Comparison of ENCODE assay signal across 11 cellular contexts in the genomic region with DNA sequence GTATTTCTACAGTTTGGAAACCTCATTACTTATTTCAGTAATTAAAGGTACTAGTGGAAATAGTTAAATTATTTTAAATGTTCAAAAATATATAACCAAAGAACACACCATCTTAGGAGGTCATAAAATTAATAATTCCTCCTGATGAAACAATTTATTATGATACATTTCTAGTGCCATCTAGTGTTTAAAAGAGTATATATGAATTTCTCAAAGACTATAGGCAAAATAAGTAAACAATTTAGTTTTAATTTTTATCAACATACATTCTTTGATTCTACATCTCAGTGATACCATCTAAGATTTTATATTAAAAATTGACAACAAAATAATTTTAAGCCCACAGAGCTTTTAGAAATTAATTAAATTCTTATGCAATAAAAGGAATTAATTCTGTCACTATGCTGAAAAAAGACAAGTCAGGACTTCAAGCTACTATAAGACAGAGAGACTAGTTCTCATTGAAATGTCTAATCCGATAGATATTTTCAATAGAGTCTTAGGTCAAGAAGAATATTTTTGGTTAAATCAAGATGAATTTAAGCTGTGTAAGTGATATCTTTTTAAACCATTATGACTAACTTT.
A peak's percentile ranks its signal among the peaks of the same experiment; 100 is the strongest.
DNase-seq lines count a peak whose midpoint lies in the region; ATAC-seq, FAIRE-seq and TF ChIP-seq lines count a peak whose summit lies in the region.
"Had no signal": no experiment of that assay in that cellular context is flagged by ENCODE, and none has a peak within 500 bp of the region (broad histone marks: within the 10 kb centered on the region; RNA-seq: fewer than 3 reads in every experiment).

No MANE protein-coding gene starts in this region.

- intact Hi-C loops in pancreas (cut with DNase I) = no loop called here
- intact Hi-C loops in Caco-2 (cut with micrococcal nuclease; ENCODE audit: unreplicated experiment) = no loop called here

- H3K36me3 ChIP-seq in astrocyte (ENCODE audit: insufficient read depth, low read length) (no peaks in the 10 kb centered on the region), pancreas (no peaks in the 10 kb centered on the region), Caco-2 (ENCODE audit: control insufficient read depth, insufficient read depth, low read length) (no peaks in the 10 kb centered on the region)
- H3K36me3 ChIP-seq: gastroesophageal sphincter had no signal

- POLR2A ChIA-PET in Caco-2 (lab: Charles Lee) = no interaction called here

- no peaks in the 10 kb centered on the region for H3K9me3 ChIP-seq in astrocyte (ENCODE audit: insufficient read depth, low read depth, low read length)
- no peaks in the 10 kb centered on the region for H3K9me3 ChIP-seq in pancreas
- H3K9me3 ChIP-seq in Caco-2 = no peaks in the 10 kb centered on the region
- H3K9me3 ChIP-seq: gastroesophageal sphincter had no signal

- no peak overlapping the region for H2AFZ ChIP-seq in astrocyte (ENCODE audit: low read depth, low read length)

- TF ChIP-seq CTCF in astrocyte (IDR thresholded peaks at IDR 0.05; ENCODE audit: insufficient read depth, low read depth, low read length) = peak; percentile 17
- no peak for TF ChIP-seq CTCF in pancreas (IDR thresholded peaks at IDR 0.05)
- no peak for TF ChIP-seq CTCF in Caco-2 (IDR thresholded peaks at IDR 0.05; ENCODE audit: insufficient read depth in 1 of 2, low read depth in 1 of 2, low read length in 1 of 2, severe bottlenecking in 1 of 2, unreplicated experiment in 1 of 2)

- H3K27me3 Mint-ChIP-seq in astrocyte (ENCODE audit: low read depth, unreplicated experiment) (no peaks in the 10 kb centered on the region), Caco-2 (ENCODE audit: insufficient read depth, unreplicated experiment) (no peaks in the 10 kb centered on the region)

- BruUV-seq in Caco-2 (replicated peaks; lab: Mats Ljungman, UMichigan) = no TSS peak

- H3K4me3 ChIP-seq in astrocyte (ENCODE audit: insufficient read depth, low read depth, low read length) = no peak overlapping the region
- H3K4me3 ChIP-seq in pancreas = no peak overlapping the region
- no peak overlapping the region for H3K4me3 ChIP-seq in Caco-2 (ENCODE audit: low read depth, low read length)
- H3K4me3 ChIP-seq: gastroesophageal sphincter had no signal

- H3K9me3 Mint-ChIP-seq in astrocyte (ENCODE audit: unreplicated experiment) (no peaks in the 10 kb centered on the region), Caco-2 (ENCODE audit: unreplicated experiment) (no peaks in the 10 kb centered on the region)
- H3K9me3 Mint-ChIP-seq: naive thymus-derived CD8-positive, alpha-beta T cell had no signal

- no peaks in the 10 kb centered on the region for H4K20me1 ChIP-seq in astrocyte (ENCODE audit: insufficient read depth, low read length)

- no peak overlapping the region for H3K4me2 ChIP-seq in astrocyte (ENCODE audit: low read length)

- no peaks in the 10 kb centered on the region for H3K79me2 ChIP-seq in astrocyte (ENCODE audit: insufficient read depth, low read length)

- H3K27ac ChIP-seq in astrocyte (ENCODE audit: low read depth, low read length) (no peak overlapping the region), pancreas (no peak overlapping the region), caudate nucleus (ENCODE audit: low read depth, low read length) (no peak overlapping the region)
- H3K27ac ChIP-seq: gastroesophageal sphincter had no signal

- WGBS in pancreas, 2 donors = 67 to 72% methylated on average over 1 of the region's 1 CpG

- no peak overlapping the region for H3K9ac ChIP-seq in astrocyte (ENCODE audit: low read length)

- no peak overlapping the region for H3K27ac Mint-ChIP-seq in astrocyte (ENCODE audit: unreplicated experiment)
- no peak overlapping the region for H3K27ac Mint-ChIP-seq in Caco-2 (ENCODE audit: unreplicated experiment)
- H3K27ac Mint-ChIP-seq: naive thymus-derived CD8-positive, alpha-beta T cell had no signal

- DNase-seq in NCI-H2196 (lab: John Stamatoyannopoulos, UW; ENCODE audit: unreplicated experiment) = peak; percentile 21
- no peak for DNase-seq in NCI-H2196 treated with DMSO at 0.1 percent for 48 hours (lab: John Stamatoyannopoulos, UW; ENCODE audit: unreplicated experiment)
- peak in 2 of 3 experiments; percentile 29 to 65 for DNase-seq in NCI-H1417 (lab: John Stamatoyannopoulos, UW)
- DNase-seq in astrocyte (ENCODE audit: low read depth) = no peak
- DNase-seq in pancreas = no peak
- DNase-seq in caudate nucleus (lab: John Stamatoyannopoulos, UW) = no peak
- no peak for DNase-seq in Caco-2
- DNase-seq: naive thymus-derived CD8-positive, alpha-beta T cell; T-helper 2 cell had no signal

- FAIRE-seq in astrocyte (lab: Jason Lieb, UNC) = no peak
- FAIRE-seq in pancreas (lab: Jason Lieb, UNC) = peak; percentile 90

- H3K4me1 Mint-ChIP-seq in astrocyte (ENCODE audit: low read depth, unreplicated experiment) = no peaks in the 10 kb centered on the region
- H3K4me1 Mint-ChIP-seq in Caco-2 (ENCODE audit: low read depth, unreplicated experiment) = no peaks in the 10 kb centered on the region
- H3K4me1 Mint-ChIP-seq: naive thymus-derived CD8-positive, alpha-beta T cell had no signal

- H3K4me3 Mint-ChIP-seq in astrocyte (ENCODE audit: unreplicated experiment) (no peak overlapping the region), Caco-2 (ENCODE audit: unreplicated experiment) (no peak overlapping the region)
- H3K4me3 Mint-ChIP-seq: naive thymus-derived CD8-positive, alpha-beta T cell had no signal

- no peaks in the 10 kb centered on the region for H3K36me3 Mint-ChIP-seq in astrocyte (ENCODE audit: low read depth, unreplicated experiment)
- no peaks in the 10 kb centered on the region for H3K36me3 Mint-ChIP-seq in Caco-2 (ENCODE audit: insufficient read depth, unreplicated experiment)
- H3K36me3 Mint-ChIP-seq: naive thymus-derived CD8-positive, alpha-beta T cell had no signal

- CTCF ChIA-PET in Caco-2 (lab: Charles Lee) = no interaction called here

- no peaks in the 10 kb centered on the region for H3K4me1 ChIP-seq in astrocyte (ENCODE audit: insufficient read depth, low read length)
- H3K4me1 ChIP-seq in pancreas = no peaks in the 10 kb centered on the region
- H3K4me1 ChIP-seq in Caco-2 = no peaks in the 10 kb centered on the region
- H3K4me1 ChIP-seq: gastroesophageal sphincter had no signal

- ATAC-seq in pancreas = no peak
- ATAC-seq in GM18511 (IDR thresholded peaks at IDR 0.05; ENCODE audit: unreplicated experiment) = no peak
- ATAC-seq: gastroesophageal sphincter; naive thymus-derived CD8-positive, alpha-beta T cell had no signal

- H3K27me3 ChIP-seq in astrocyte (ENCODE audit: insufficient read depth, low read length) (no peaks in the 10 kb centered on the region), pancreas (no peaks in the 10 kb centered on the region), Caco-2 (replicated peaks; ENCODE audit: control insufficient read depth, insufficient read depth, low read length) (no peaks in the 10 kb centered on the region)
- H3K27me3 ChIP-seq: gastroesophageal sphincter had no signal

Comparison
In these comparisons a context has a peak if more than half of its experiments do, and no peak if none do; other contexts are left out.
1. DNase-seq: peak in NCI-H2196 (single experiment) and NCI-H1417 (2 of 3); none in NCI-H2196 treated with DMSO at 0.1 percent for 48 hours (single experiment), astrocyte (single experiment), pancreas (0 of 6), caudate nucleus (0 of 61) and Caco-2 (0 of 2).